In the genomic region with DNA sequence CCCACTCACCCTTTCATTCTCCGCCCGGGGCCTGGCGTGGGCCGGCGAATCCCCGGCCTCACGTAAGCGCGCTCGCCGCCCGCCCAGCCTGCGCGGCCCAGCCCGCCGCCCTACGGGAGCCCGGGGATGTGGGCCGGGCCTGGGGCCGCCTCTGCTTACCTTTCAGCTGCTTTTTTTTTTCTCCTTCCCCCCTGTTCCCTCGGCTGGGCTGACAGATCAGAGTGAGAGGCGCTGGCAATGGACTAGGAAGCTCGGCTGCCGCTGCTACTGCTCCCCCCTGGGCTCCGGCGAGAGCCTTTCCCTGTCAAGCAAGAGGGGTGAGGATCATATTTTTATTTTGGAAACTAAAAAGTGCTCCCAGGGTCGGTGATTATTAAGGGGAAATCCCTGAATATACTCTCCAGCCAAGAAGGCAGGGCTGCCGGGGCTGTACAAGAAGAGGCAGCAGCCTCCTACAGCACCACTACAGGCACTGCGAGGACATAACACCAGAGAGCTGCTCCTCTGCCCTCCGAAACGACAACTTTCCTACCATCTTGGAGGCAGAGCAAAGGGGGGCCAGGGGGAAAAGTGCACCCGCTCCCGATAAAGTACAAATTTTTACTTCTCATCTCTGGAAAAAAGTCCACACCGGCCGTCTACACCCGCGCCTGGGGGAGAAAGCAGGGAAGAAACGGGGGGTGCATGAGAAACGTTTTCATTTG, we compare ENCODE assay signal across 1 cellular context.
TF ChIP-seq lines count a peak whose summit lies in the region.

A gene with protein sequence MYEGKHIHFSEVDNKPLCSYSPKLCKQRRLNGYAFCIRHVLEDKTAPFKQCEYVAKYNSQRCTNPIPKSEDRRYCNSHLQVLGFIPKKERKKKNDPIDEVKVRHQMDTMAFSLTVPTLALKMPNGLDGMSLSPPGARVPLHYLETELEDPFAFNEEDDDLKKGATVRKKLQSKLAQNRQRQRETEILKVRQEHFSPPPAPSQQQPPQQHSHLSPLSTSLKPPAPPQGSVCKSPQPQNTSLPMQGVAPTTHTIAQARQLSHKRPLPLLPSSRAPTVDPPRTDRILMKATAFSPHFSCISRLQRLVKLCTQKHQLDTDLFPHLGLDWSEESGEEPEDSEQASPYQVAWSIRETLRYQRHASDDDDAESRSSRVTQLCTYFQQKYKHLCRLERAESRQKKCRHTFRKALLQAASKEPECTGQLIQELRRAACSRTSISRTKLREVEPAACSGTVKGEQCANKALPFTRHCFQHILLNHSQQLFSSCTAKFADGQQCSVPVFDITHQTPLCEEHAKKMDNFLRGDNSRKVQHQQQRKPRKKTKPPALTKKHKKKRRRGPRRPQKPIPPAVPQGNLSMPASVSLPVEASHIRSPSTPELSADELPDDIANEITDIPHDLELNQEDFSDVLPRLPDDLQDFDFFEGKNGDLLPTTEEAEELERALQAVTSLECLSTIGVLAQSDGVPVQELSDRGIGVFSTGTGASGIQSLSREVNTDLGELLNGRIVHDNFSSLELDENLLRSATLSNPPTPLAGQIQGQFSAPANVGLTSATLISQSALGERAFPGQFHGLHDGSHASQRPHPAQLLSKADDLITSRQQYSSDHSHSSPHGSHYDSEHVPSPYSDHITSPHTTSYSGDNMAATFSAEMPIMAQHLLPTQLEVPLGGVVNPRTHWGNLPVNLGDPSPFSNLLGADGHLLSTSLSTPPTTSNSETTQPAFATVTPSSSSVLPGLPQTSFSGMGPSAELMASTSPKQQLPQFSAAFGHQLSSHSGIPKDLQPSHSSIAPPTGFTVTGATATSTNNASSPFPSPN (minus strand): TSS at position 433 of the 704 bp plus-strand sequence. CDS start 23,158 bp downstream, outside the sequence.

TF ChIP-seq in K562, 482 proteins besides CTCF, POLR2A, EP300 and RAD21 (continued from another document and continues in another):
- TF ChIP-seq, protein P1, sequence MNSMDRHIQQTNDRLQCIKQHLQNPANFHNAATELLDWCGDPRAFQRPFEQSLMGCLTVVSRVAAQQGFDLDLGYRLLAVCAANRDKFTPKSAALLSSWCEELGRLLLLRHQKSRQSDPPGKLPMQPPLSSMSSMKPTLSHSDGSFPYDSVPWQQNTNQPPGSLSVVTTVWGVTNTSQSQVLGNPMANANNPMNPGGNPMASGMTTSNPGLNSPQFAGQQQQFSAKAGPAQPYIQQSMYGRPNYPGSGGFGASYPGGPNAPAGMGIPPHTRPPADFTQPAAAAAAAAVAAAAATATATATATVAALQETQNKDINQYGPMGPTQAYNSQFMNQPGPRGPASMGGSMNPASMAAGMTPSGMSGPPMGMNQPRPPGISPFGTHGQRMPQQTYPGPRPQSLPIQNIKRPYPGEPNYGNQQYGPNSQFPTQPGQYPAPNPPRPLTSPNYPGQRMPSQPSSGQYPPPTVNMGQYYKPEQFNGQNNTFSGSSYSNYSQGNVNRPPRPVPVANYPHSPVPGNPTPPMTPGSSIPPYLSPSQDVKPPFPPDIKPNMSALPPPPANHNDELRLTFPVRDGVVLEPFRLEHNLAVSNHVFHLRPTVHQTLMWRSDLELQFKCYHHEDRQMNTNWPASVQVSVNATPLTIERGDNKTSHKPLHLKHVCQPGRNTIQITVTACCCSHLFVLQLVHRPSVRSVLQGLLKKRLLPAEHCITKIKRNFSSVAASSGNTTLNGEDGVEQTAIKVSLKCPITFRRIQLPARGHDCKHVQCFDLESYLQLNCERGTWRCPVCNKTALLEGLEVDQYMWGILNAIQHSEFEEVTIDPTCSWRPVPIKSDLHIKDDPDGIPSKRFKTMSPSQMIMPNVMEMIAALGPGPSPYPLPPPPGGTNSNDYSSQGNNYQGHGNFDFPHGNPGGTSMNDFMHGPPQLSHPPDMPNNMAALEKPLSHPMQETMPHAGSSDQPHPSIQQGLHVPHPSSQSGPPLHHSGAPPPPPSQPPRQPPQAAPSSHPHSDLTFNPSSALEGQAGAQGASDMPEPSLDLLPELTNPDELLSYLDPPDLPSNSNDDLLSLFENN (IDR thresholded peaks at IDR 0.05; ENCODE audit: low read depth in 2 of 2, low read length in 2 of 2), result peak in 1 of 2 experiments; percentile 16; a peak in 1 of 4 replicates
- TF ChIP-seq, protein P2, sequence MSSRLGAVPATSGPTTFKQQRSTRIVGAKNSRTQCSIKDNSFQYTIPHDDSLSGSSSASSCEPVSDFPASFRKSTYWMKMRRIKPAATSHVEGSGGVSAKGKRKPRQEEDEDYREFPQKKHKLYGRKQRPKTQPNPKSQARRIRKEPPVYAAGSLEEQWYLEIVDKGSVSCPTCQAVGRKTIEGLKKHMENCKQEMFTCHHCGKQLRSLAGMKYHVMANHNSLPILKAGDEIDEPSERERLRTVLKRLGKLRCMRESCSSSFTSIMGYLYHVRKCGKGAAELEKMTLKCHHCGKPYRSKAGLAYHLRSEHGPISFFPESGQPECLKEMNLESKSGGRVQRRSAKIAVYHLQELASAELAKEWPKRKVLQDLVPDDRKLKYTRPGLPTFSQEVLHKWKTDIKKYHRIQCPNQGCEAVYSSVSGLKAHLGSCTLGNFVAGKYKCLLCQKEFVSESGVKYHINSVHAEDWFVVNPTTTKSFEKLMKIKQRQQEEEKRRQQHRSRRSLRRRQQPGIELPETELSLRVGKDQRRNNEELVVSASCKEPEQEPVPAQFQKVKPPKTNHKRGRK (tag; IDR thresholded peaks at IDR 0.05), result no peak
- TF ChIP-seq GTF3C2 (IDR thresholded peaks at IDR 0.05; ENCODE audit: borderline replicate concordance, extremely low read depth, insufficient read length) (no peak), CTBP1 (IDR thresholded peaks at IDR 0.05; ENCODE audit: borderline replicate concordance) (0 out of 2 replicates have a peak, but pooled peaks have one; percentile 10), SMARCA4 (IDR thresholded peaks at IDR 0.05) (0 out of 2 replicates have a peak, but pooled peaks have one; percentile 18), ETV1 (tag; conservative IDR thresholded peaks at IDR 0.05; ENCODE audit: low read depth) (no peak), NFE2 (IDR thresholded peaks at IDR 0.05; ENCODE audit: low read depth) (no peak), CXXC5 (CRISPR knock-in tag; IDR thresholded peaks at IDR 0.05) (peak; percentile 41; the same call in 1 of the 2 replicates), ESRRB (CRISPR knock-in tag; IDR thresholded peaks at IDR 0.05; ENCODE audit: borderline replicate concordance) (no peak), EGR1 (conservative IDR thresholded peaks at IDR 0.05) (no peak), AFF1 (IDR thresholded peaks at IDR 0.05; ENCODE audit: low read depth in 1 of 2, partially characterized antibody in 2 of 2) (peak in 1 of 2 experiments; percentile 41), FOXP1 (CRISPR knock-in tag; IDR thresholded peaks at IDR 0.05) (peak; percentile 68; the same call in 1 of the 2 replicates), FOXA3 (CRISPR knock-in tag; conservative IDR thresholded peaks at IDR 0.05 in 1 of 2, IDR thresholded peaks at IDR 0.05 in 1 of 2) (peak in 1 of 2 experiments; percentile 21; a peak in 1 of 4 replicates), FIP1L1 (IDR thresholded peaks at IDR 0.05; ENCODE audit: low read depth, low read length, poor library complexity, severe bottlenecking) (peak; percentile 52), TGIF2 (CRISPR knock-in tag; IDR thresholded peaks at IDR 0.05) (no peak), SUPT5H (IDR thresholded peaks at IDR 0.05) (peak; percentile 57; the same call in 1 of the 2 replicates), JUND (IDR thresholded peaks at IDR 0.05; ENCODE audit: borderline replicate concordance, low read depth, low read length) (peak; percentile 14; the same call in 1 of the 2 replicates), JUND (tag; IDR thresholded peaks at IDR 0.05; ENCODE audit: borderline replicate concordance, low read depth, low read length) (no peak), ZNF124 (CRISPR knock-in tag; IDR thresholded peaks at IDR 0.05) (no peak), EP400 (IDR thresholded peaks at IDR 0.05) (peak; percentile 31; the same call in 1 of the 2 replicates), PML (IDR thresholded peaks at IDR 0.05; ENCODE audit: low read length) (peak; percentile 49; the same call in 1 of the 2 replicates), ZSCAN29 (IDR thresholded peaks at IDR 0.05) (no peak), UBTF (IDR thresholded peaks at IDR 0.05; ENCODE audit: borderline replicate concordance in 1 of 2, low read depth in 2 of 2, low read length in 2 of 2) (peak; percentile 100)
- TF ChIP-seq, protein P3, sequence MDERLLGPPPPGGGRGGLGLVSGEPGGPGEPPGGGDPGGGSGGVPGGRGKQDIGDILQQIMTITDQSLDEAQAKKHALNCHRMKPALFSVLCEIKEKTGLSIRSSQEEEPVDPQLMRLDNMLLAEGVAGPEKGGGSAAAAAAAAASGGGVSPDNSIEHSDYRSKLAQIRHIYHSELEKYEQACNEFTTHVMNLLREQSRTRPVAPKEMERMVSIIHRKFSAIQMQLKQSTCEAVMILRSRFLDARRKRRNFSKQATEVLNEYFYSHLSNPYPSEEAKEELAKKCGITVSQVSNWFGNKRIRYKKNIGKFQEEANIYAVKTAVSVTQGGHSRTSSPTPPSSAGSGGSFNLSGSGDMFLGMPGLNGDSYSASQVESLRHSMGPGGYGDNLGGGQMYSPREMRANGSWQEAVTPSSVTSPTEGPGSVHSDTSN (CRISPR knock-in tag; IDR thresholded peaks at IDR 0.05; ENCODE audit: low read depth), result 0 out of 2 replicates have a peak, but pooled peaks have one; percentile 8
- TF ChIP-seq, protein P3 (tag; conservative IDR thresholded peaks at IDR 0.05; ENCODE audit: low read depth), result no peak
- TF ChIP-seq, protein P4, sequence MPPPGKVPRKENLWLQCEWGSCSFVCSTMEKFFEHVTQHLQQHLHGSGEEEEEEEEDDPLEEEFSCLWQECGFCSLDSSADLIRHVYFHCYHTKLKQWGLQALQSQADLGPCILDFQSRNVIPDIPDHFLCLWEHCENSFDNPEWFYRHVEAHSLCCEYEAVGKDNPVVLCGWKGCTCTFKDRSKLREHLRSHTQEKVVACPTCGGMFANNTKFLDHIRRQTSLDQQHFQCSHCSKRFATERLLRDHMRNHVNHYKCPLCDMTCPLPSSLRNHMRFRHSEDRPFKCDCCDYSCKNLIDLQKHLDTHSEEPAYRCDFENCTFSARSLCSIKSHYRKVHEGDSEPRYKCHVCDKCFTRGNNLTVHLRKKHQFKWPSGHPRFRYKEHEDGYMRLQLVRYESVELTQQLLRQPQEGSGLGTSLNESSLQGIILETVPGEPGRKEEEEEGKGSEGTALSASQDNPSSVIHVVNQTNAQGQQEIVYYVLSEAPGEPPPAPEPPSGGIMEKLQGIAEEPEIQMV (tag; conservative IDR thresholded peaks at IDR 0.05; ENCODE audit: low read depth), result no peak
